ENCODE assay signal across 9 cellular contexts in the genomic region with DNA sequence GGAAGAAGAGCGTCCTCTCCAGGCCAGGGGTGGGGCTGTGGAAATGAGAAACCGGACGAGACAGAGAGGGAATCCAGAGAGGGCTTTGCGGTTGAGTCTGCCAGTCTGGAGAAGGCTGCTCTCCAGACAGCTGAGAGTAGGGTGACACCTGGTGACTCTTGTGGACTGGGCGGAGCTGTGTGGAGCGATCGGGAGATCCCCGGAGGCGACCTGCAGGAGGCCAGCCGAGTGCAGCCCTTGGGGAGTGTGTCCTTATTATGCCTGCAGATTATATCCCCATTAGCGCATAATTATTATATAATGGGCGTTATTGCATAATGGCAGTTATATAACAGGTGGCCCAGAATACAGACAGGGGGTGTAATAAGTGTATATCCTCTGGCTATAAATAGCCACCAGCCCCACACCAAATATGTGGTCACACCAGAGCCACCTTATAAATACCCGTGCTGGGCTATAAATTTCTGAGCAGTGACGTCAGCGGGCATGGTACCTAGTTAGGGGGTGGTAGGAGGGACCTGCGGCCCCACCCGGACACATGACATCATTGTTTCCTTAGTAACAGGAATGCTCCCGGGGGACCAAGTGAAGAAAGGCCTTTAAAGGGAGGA. TPM values are rescaled to one million over a fixed set of nuclear protein-coding genes. Genes with fewer than 3 reads are reported as not detected.
DNase-seq lines count a peak whose midpoint lies in the region; ATAC-seq and TF ChIP-seq lines count a peak whose summit lies in the region.
"Had no signal": no experiment of that assay in that cellular context is flagged by ENCODE, and none has a peak within 500 bp of the region (broad histone marks: within the 10 kb centered on the region; RNA-seq: fewer than 3 reads in every experiment).

No MANE protein-coding gene starts in this region.

- DNase-seq in Peyer's patch, result peak in 2 of 3 donors; percentile 88 to 90
- no peak for DNase-seq in left ventricle myocardium inferior
- DNase-seq in thyroid gland, result peak; percentile 84 to 85
- no peak for DNase-seq in medulla oblongata (ENCODE audit: extremely low spot score)
- DNase-seq in stimulated activated CD4-positive, alpha-beta T cell treated with anti-CD3 and anti-CD28 coated beads, Interleukin-4, amount 100 ng/mL, for 1 hour, result no peak
- no peak for DNase-seq in progenitor cell of endocrine pancreas (ENCODE audit: low spot score, unreplicated experiment)

- no peaks in the 10 kb centered on the region for H3K27me3 ChIP-seq in Peyer's patch
- H3K27me3 ChIP-seq in left ventricle myocardium inferior (ENCODE audit: low read depth), result no peaks in the 10 kb centered on the region
- H3K27me3 ChIP-seq in thyroid gland, result no peaks in the 10 kb centered on the region
- H3K27me3 ChIP-seq: adrenal gland had no signal

- H3K9me3 ChIP-seq in Peyer's patch (no peaks in the 10 kb centered on the region), left ventricle myocardium inferior (replicated peaks) (no peaks in the 10 kb centered on the region), thyroid gland (no peaks in the 10 kb centered on the region)
- H3K9me3 ChIP-seq: adrenal gland had no signal

- no peaks in the 10 kb centered on the region for H3K36me3 ChIP-seq in Peyer's patch
- H3K36me3 ChIP-seq in left ventricle myocardium inferior, result no peaks in the 10 kb centered on the region
- no peaks in the 10 kb centered on the region for H3K36me3 ChIP-seq in thyroid gland
- H3K36me3 ChIP-seq: adrenal gland had no signal

- WGBS in thyroid gland, 2 donors, result 38 to 58% methylated on average over 18 of the region's 18 CpGs

- peaks cover 7% of the 10 kb centered on the region for H3K4me1 Mint-ChIP-seq in progenitor cell of endocrine pancreas (ENCODE audit: low read depth)

- TF ChIP-seq RAD21 in Ishikawa (IDR thresholded peaks at IDR 0.05; ENCODE audit: low read depth), result no peak

- TF ChIP-seq CTCF in Peyer's patch (IDR thresholded peaks at IDR 0.05), result peak in 3 of 6 experiments; percentile 48 to 68 (median 53)
- no peak for TF ChIP-seq CTCF in left ventricle myocardium inferior (IDR thresholded peaks at IDR 0.05; ENCODE audit: borderline replicate concordance)
- TF ChIP-seq CTCF in thyroid gland (IDR thresholded peaks at IDR 0.05), result peak in 4 of 6 experiments; percentile 36 to 56 (median 48)
- TF ChIP-seq CTCF in progenitor cell of endocrine pancreas (IDR thresholded peaks at IDR 0.05; ENCODE audit: unreplicated experiment), result no peak

- H3K4me1 ChIP-seq in Peyer's patch (peaks cover 0 to 86% (median 13%) of the 10 kb centered on the region in 4 donors), left ventricle myocardium inferior (peaks cover 100% of the 10 kb centered on the region), thyroid gland (peaks cover 99 to 100% of the 10 kb centered on the region in 2 donors)

- H3K4me3 ChIP-seq in Peyer's patch, result no peak overlapping the region
- H3K4me3 ChIP-seq in left ventricle myocardium inferior, result no peak overlapping the region
- H3K4me3 ChIP-seq in thyroid gland (replicated peaks in 1 of 3), result no peak overlapping the region
- H3K4me3 ChIP-seq: adrenal gland had no signal

- H3K27ac ChIP-seq in Peyer's patch (peak overlapping the region in 3 of 4 donors; percentile 18 to 80 (median 75)), left ventricle myocardium inferior (replicated peaks) (peak overlapping the region; percentile 94), thyroid gland (peak overlapping the region; percentile 75 to 93 (median 88))

- H3K27me3 Mint-ChIP-seq in progenitor cell of endocrine pancreas, result peaks cover 94% of the 10 kb centered on the region

- H3K4me3 Mint-ChIP-seq in progenitor cell of endocrine pancreas (ENCODE audit: low read depth), result no peak overlapping the region

- TF ChIP-seq POLR2A in Peyer's patch (IDR thresholded peaks at IDR 0.05) (peak; percentile 35 to 55), thyroid gland (IDR thresholded peaks at IDR 0.05) (no peak)

- TF ChIP-seq EP300 in Ishikawa (IDR thresholded peaks at IDR 0.05; ENCODE audit: borderline replicate concordance), result peak; percentile 48; the same call in 1 of the 2 replicates

- no peak for ATAC-seq in HG02678 (IDR thresholded peaks at IDR 0.05; ENCODE audit: unreplicated experiment)

- H3K27ac Mint-ChIP-seq in progenitor cell of endocrine pancreas, result no peak overlapping the region

- no peaks in the 10 kb centered on the region for H3K9me3 Mint-ChIP-seq in progenitor cell of endocrine pancreas (ENCODE audit: low read depth)

- no peaks in the 10 kb centered on the region for H3K36me3 Mint-ChIP-seq in progenitor cell of endocrine pancreas (ENCODE audit: insufficient read depth)

- intact Hi-C loops in left ventricle myocardium inferior (cut with micrococcal nuclease), result no loop called here
- intact Hi-C loops in thyroid gland (cut with DNase I), result no loop called here

TF ChIP-seq in Ishikawa, 13 proteins besides CTCF, POLR2A, EP300 and RAD21:
- TF ChIP-seq CREB1 (IDR thresholded peaks at IDR 0.05; ENCODE audit: low read depth) (peak; percentile 67), FOXM1 (IDR thresholded peaks at IDR 0.05; ENCODE audit: borderline replicate concordance, low read depth) (0 out of 2 replicates have a peak, but pooled peaks have one; percentile 21), TEAD4 (IDR thresholded peaks at IDR 0.05) (peak; percentile 54), TAF1 (IDR thresholded peaks at IDR 0.05; ENCODE audit: low read depth) (no peak), CEBPB (IDR thresholded peaks at IDR 0.05) (0 out of 2 replicates have a peak, but pooled peaks have one; percentile 14), ZBTB7A (IDR thresholded peaks at IDR 0.05; ENCODE audit: low read depth) (no peak; the same call in 1 of the 2 replicates), TCF12 (IDR thresholded peaks at IDR 0.05; ENCODE audit: low read depth) (peak; percentile 41; the same call in 1 of the 2 replicates)
- TF ChIP-seq, protein P1, sequence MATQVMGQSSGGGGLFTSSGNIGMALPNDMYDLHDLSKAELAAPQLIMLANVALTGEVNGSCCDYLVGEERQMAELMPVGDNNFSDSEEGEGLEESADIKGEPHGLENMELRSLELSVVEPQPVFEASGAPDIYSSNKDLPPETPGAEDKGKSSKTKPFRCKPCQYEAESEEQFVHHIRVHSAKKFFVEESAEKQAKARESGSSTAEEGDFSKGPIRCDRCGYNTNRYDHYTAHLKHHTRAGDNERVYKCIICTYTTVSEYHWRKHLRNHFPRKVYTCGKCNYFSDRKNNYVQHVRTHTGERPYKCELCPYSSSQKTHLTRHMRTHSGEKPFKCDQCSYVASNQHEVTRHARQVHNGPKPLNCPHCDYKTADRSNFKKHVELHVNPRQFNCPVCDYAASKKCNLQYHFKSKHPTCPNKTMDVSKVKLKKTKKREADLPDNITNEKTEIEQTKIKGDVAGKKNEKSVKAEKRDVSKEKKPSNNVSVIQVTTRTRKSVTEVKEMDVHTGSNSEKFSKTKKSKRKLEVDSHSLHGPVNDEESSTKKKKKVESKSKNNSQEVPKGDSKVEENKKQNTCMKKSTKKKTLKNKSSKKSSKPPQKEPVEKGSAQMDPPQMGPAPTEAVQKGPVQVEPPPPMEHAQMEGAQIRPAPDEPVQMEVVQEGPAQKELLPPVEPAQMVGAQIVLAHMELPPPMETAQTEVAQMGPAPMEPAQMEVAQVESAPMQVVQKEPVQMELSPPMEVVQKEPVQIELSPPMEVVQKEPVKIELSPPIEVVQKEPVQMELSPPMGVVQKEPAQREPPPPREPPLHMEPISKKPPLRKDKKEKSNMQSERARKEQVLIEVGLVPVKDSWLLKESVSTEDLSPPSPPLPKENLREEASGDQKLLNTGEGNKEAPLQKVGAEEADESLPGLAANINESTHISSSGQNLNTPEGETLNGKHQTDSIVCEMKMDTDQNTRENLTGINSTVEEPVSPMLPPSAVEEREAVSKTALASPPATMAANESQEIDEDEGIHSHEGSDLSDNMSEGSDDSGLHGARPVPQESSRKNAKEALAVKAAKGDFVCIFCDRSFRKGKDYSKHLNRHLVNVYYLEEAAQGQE (IDR thresholded peaks at IDR 0.05; ENCODE audit: low read depth), result no peak
- TF ChIP-seq, protein P2, sequence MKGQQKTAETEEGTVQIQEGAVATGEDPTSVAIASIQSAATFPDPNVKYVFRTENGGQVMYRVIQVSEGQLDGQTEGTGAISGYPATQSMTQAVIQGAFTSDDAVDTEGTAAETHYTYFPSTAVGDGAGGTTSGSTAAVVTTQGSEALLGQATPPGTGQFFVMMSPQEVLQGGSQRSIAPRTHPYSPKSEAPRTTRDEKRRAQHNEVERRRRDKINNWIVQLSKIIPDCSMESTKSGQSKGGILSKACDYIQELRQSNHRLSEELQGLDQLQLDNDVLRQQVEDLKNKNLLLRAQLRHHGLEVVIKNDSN (IDR thresholded peaks at IDR 0.05), result peak; percentile 34; the same call in 1 of the 2 replicates

RNA-seq across cellular contexts. Expression of a gene that starts 41.2 kb away (rescaled TPM):
- total RNA-seq in Peyer's patch (10 to 100 TPM; 13.5 to 56.9 (median 40.0) TPM), left ventricle myocardium inferior (118 TPM), thyroid gland (10 to 100 TPM; 38.8 to 70.2 (median 62.4) TPM), progenitor cell of endocrine pancreas (0.46 and 0.51 TPM in 2 replicates)

Comparison
In these comparisons a context has a peak if more than half of its experiments do, and no peak if none do; other contexts are left out.
1. DNase-seq: peak in Peyer's patch (2 of 3) and thyroid gland (2 of 2); none in left ventricle myocardium inferior (single experiment), medulla oblongata (single experiment), stimulated activated CD4-positive, alpha-beta T cell treated with anti-CD3 and anti-CD28 coated beads, Interleukin-4, amount 100 ng/mL, for 1 hour (single experiment) and progenitor cell of endocrine pancreas (single experiment).
2. CTCF ChIP-seq: peak in thyroid gland (4 of 6); none in left ventricle myocardium inferior (single experiment) and progenitor cell of endocrine pancreas (single experiment).
3. POLR2A ChIP-seq: peak in Peyer's patch (2 of 2); none in thyroid gland (0 of 2).
4. Peak in every context shown above with its lines, with median percentiles within 50 percentile points of each other: H3K27ac ChIP-seq.